18 cellular contexts compared by ENCODE assay signal in genomic region chr13:109971006-109971744, GRCh38.
"Had no signal": no experiment of that assay in that cellular context is flagged by ENCODE, and none has a peak within 500 bp of the region (broad histone marks: within the 10 kb centered on the region; RNA-seq: fewer than 3 reads in every experiment).

No MANE protein-coding gene starts in this region.

- H3K27me3 ChIP-seq: body of pancreas, upper lobe of left lung had no signal

- H3K9me3 Mint-ChIP-seq: natural killer cell; T-helper 1 cell treated with Interleukin-12 subunit alpha and Interleukin-12 subunit beta and Interleukin-4 antibody, amounts not matched to agents 30 μg/mL and 1 μg/mL, for 36 hours had no signal

- H3K4me3 Mint-ChIP-seq: activated B cell treated with CpG ODN at 0.5 μM for 24 hours; activated CD4-positive, alpha-beta T cell treated with anti-CD3 and anti-CD28 coated beads, Interleukin-2, amount 10 ng/mL, durations not matched to agents 24 days and 14 days; activated naive CD4-positive, alpha-beta T cell treated with anti-CD3 and anti-CD28 coated beads for 36 hours; activated T-helper 17 cell treated with anti-CD3 and anti-CD28 coated beads, Interleukin-2, amount 50 U/mL, for 72 hours; dendritic cell treated with granulocyte-macrophage colony-stimulating factor and Interleukin-4, amounts not matched to agents 40 ng/mL and 50 ng/mL, for 4 days; memory B cell; natural killer cell; T-helper 1 cell treated with Interleukin-12 subunit alpha and Interleukin-12 subunit beta and Interleukin-4 antibody, amounts not matched to agents 30 μg/mL and 1 μg/mL, for 36 hours had no signal

- DNase-seq: activated B cell treated with CpG ODN at 0.5 μM for 24 hours; activated CD4-positive, alpha-beta T cell treated with anti-CD3 and anti-CD28 coated beads, Interleukin-2, amount 10 ng/mL, durations not matched to agents 24 days and 14 days; activated CD8-positive, alpha-beta memory T cell treated with anti-CD3 and anti-CD28 coated beads for 24 hours; activated naive CD4-positive, alpha-beta T cell treated with anti-CD3 and anti-CD28 coated beads for 36 hours; body of pancreas; cerebellar nuclear complex; foreskin melanocyte; head of caudate nucleus; natural killer cell; nucleus accumbens; stimulated activated CD4-positive, alpha-beta T cell treated with anti-CD3 and anti-CD28 coated beads, Interleukin-12 subunit alpha, Interleukin-12 subunit beta, amount 100 ng/mL, for 4 hours; stimulated activated naive CD4-positive, alpha-beta T cell had no signal

- H3K36me3 ChIP-seq: upper lobe of left lung had no signal

- H3K9me3 ChIP-seq: body of pancreas had no signal

- ATAC-seq: activated T-helper 17 cell treated with anti-CD3 and anti-CD28 coated beads, Interleukin-2, amount 50 U/mL, for 72 hours; body of pancreas; esophagus mucosa; natural killer cell had no signal

- H3K4me3 ChIP-seq: body of pancreas, upper lobe of left lung had no signal

- H3K4me1 Mint-ChIP-seq: activated B cell treated with CpG ODN at 0.5 μM for 24 hours; activated CD4-positive, alpha-beta T cell treated with anti-CD3 and anti-CD28 coated beads, Interleukin-2, amount 10 ng/mL, durations not matched to agents 24 days and 14 days; activated T-helper 17 cell treated with anti-CD3 and anti-CD28 coated beads, Interleukin-2, amount 50 U/mL, for 72 hours; memory B cell; natural killer cell had no signal

- H3K27ac ChIP-seq: body of pancreas, upper lobe of left lung had no signal

- H3K4me1 ChIP-seq: body of pancreas, upper lobe of left lung had no signal

- H3K36me3 Mint-ChIP-seq: natural killer cell had no signal

- H3K27me3 Mint-ChIP-seq: activated B cell treated with CpG ODN at 0.5 μM for 24 hours; activated CD4-positive, alpha-beta T cell treated with anti-CD3 and anti-CD28 coated beads, Interleukin-2, amount 10 ng/mL, durations not matched to agents 24 days and 14 days; dendritic cell treated with granulocyte-macrophage colony-stimulating factor and Interleukin-4, amounts not matched to agents 40 ng/mL and 50 ng/mL, for 4 days had no signal

- H3K27ac Mint-ChIP-seq: activated B cell treated with CpG ODN at 0.5 μM for 24 hours; activated CD4-positive, alpha-beta T cell treated with anti-CD3 and anti-CD28 coated beads, Interleukin-2, amount 10 ng/mL, durations not matched to agents 24 days and 14 days; activated naive CD4-positive, alpha-beta T cell treated with anti-CD3 and anti-CD28 coated beads for 36 hours; activated T-helper 17 cell treated with anti-CD3 and anti-CD28 coated beads, Interleukin-2, amount 50 U/mL, for 72 hours; dendritic cell treated with granulocyte-macrophage colony-stimulating factor and Interleukin-4, amounts not matched to agents 40 ng/mL and 50 ng/mL, for 4 days; memory B cell; natural killer cell; T-helper 1 cell treated with Interleukin-12 subunit alpha and Interleukin-12 subunit beta and Interleukin-4 antibody, amounts not matched to agents 30 μg/mL and 1 μg/mL, for 36 hours had no signal
